In genomic region chr20:37095609-37096414, GRCh38 we compare ENCODE assay signal across 8 cellular contexts. TPM values are rescaled to one million over a fixed set of nuclear protein-coding genes. Genes with fewer than 3 reads are reported as not detected.
DNase-seq lines count a peak whose midpoint lies in the region; ATAC-seq and TF ChIP-seq lines count a peak whose summit lies in the region.

RBL1 (minus strand) TSS chr20:37095997; CDS start chr20:37095928, 69 bp downstream.

- H3K9ac ChIP-seq in BLaER1, result peak within 1 kb of the TSS; percentile 92
- H3K9ac ChIP-seq in duodenal mucosa (ENCODE audit: low read depth in 1 of 2, low read length in 2 of 2), result peak within 1 kb of the TSS; percentile 71 to 73

- H3K4me1 ChIP-seq in BLaER1 (peaks cover 31% of the 10 kb centered on the region), duodenal mucosa (ENCODE audit: control insufficient read depth in 1 of 2, insufficient read depth in 2 of 2, low read length in 2 of 2) (peaks cover 14 to 21% of the 10 kb centered on the region in 2 donors)

- peak; percentile 83 for DNase-seq in NCI-H748 treated with DMSO at 0.1 percent for 48 hours (lab: John Stamatoyannopoulos, UW)
- peak; percentile 88 to 90 for DNase-seq in activated CD4-positive, alpha-beta T cell treated with anti-CD3 and anti-CD28 coated beads, Interleukin-2, amount 50 U/mL, for 48 hours
- DNase-seq in lower leg skin (ENCODE audit: low spot score in 2 of 2), result peak; percentile 67 to 94
- DNase-seq in stimulated activated CD4-positive, alpha-beta T cell treated with anti-CD3 and anti-CD28 coated beads, Interleukin-4, amount 100 ng/mL, for 4 hours, result peak; percentile 79 to 83

- no peak for TF ChIP-seq CTCF in lower leg skin (IDR thresholded peaks at IDR 0.05)

- intact Hi-C loops in lower leg skin (cut with DNase I; ENCODE audit: low total_unique reads), result no loop called here

- TF ChIP-seq POLR2A in lower leg skin (IDR thresholded peaks at IDR 0.05), result no peak

- no peaks in the 10 kb centered on the region for H3K27me3 ChIP-seq in BLaER1
- H3K27me3 ChIP-seq in duodenal mucosa (ENCODE audit: control insufficient read depth in 1 of 2, insufficient read depth in 2 of 2, low read length in 2 of 2), result no peaks in the 10 kb centered on the region

- H3K4me3 ChIP-seq in BLaER1 (peak within 1 kb of the TSS; percentile 76), duodenal mucosa (ENCODE audit: low read depth in 1 of 2, low read length in 2 of 2) (peak within 1 kb of the TSS; percentile 79 to 87), lower leg skin (ENCODE audit: low read depth, poor library complexity, severe bottlenecking) (peak within 1 kb of the TSS; percentile 57)

- H3K4me2 ChIP-seq in BLaER1, result peak within 1 kb of the TSS; percentile 82

- H3K27ac ChIP-seq in BLaER1 (peak within 1 kb of the TSS; percentile 97), duodenal mucosa (ENCODE audit: low read depth, low read length) (peak within 1 kb of the TSS; percentile 31)

- WGBS in lower leg skin, 2 donors, result 0% methylated on average over 37 to 42 of the region's 58 CpGs

- H3K9me3 ChIP-seq in BLaER1 (no peaks in the 10 kb centered on the region), duodenal mucosa (ENCODE audit: control insufficient read depth in 1 of 2, low read length in 2 of 2) (no peaks in the 10 kb centered on the region)

- H3K36me3 ChIP-seq in BLaER1 (peaks cover 33% of the 10 kb centered on the region), duodenal mucosa (ENCODE audit: control insufficient read depth in 1 of 2, insufficient read depth in 2 of 2, low read length in 2 of 2) (no peaks in the 10 kb centered on the region)

- peaks cover 15% of the 10 kb centered on the region; the same call in 1 of the 2 replicates for H4K20me1 ChIP-seq in BLaER1

- ATAC-seq in GM19372 (IDR thresholded peaks at IDR 0.05; ENCODE audit: low read depth, unreplicated experiment) (peak; percentile 74), HG03565 (IDR thresholded peaks at IDR 0.05; ENCODE audit: unreplicated experiment) (peak; percentile 46)

RNA-seq across cellular contexts. Expression of gene RBL1, which starts in this region (rescaled TPM):
- total RNA-seq in lower leg skin, result 1 to 10 TPM; 3.4 to 5.3 (median 4.8) TPM

Comparison
In these comparisons a context has a peak if more than half of its experiments do, and no peak if none do; other contexts are left out.
1. Peak in every context shown above with its lines: DNase-seq, ATAC-seq, H3K4me3 ChIP-seq and H3K27ac ChIP-seq.